In genomic region chr3:49668861-49669260, GRCh38 we compare ENCODE assay signal across 13 cellular contexts. TPM values are rescaled to one million over a fixed set of nuclear protein-coding genes. Genes with fewer than 3 reads are reported as not detected.
A peak's percentile ranks its signal among the peaks of the same experiment; 100 is the strongest.
DNase-seq lines count a peak whose midpoint lies in the region; ATAC-seq and TF ChIP-seq lines count a peak whose summit lies in the region.
"Had no signal": no experiment of that assay in that cellular context is flagged by ENCODE, and none has a peak within 500 bp of the region (broad histone marks: within the 10 kb centered on the region; RNA-seq: fewer than 3 reads in every experiment).

No MANE protein-coding gene starts in this region.

- intact Hi-C loops in thyroid gland (cut with DNase I) = loop anchor here (10.0 kb wide), 1 partner anchor 204 kb away; no protein-coding TSS in a partner anchor

- TF ChIP-seq CTCF in chondrocyte (IDR thresholded peaks at IDR 0.05) (no peak), thyroid gland (IDR thresholded peaks at IDR 0.05) (no peak)

- TF ChIP-seq POLR2A in thyroid gland (IDR thresholded peaks at IDR 0.05) = no peak

- H3K27me3 ChIP-seq in thyroid gland = no peaks in the 10 kb centered on the region
- H3K27me3 ChIP-seq: ascending aorta had no signal

- no peak for TF ChIP-seq RAD21 in Ishikawa (IDR thresholded peaks at IDR 0.05; ENCODE audit: low read depth)

- no peaks in the 10 kb centered on the region for H3K9me3 Mint-ChIP-seq in chondrocyte (ENCODE audit: low read depth)
- no peaks in the 10 kb centered on the region for H3K9me3 Mint-ChIP-seq in stimulated activated naive CD8-positive, alpha-beta T cell treated with anti-CD3 and anti-CD28 coated beads, Interleukin-15, amount 100 ng/mL, for 72 hours
- H3K9me3 Mint-ChIP-seq: activated CD8-positive, alpha-beta T cell treated with anti-CD3 and anti-CD28 coated beads for 36 hours; activated T-helper 2 cell treated with anti-CD3 and anti-CD28 coated beads, Interferon-gamma antibody, Interleukin-2, Interleukin-4, amounts not matched to agents 10 μg/mL and 5 μg/mL and 100 μg/mL, durations not matched to agents 14 hours and 24 hours and 36 hours; stimulated activated naive CD8-positive, alpha-beta T cell treated with anti-CD3 and anti-CD28 coated beads, Interleukin-15, Interleukin-2, amounts not matched to agents 100 ng/mL and 50 ng/mL, for 24 hours had no signal

- H3K4me1 Mint-ChIP-seq in chondrocyte (ENCODE audit: low read depth) = peaks cover 27% of the 10 kb centered on the region
- peaks cover 15% of the 10 kb centered on the region for H3K4me1 Mint-ChIP-seq in stimulated activated naive CD8-positive, alpha-beta T cell treated with anti-CD3 and anti-CD28 coated beads, Interleukin-15, amount 100 ng/mL, for 72 hours

- peak overlapping the region; percentile 2 for H3K27ac Mint-ChIP-seq in chondrocyte (ENCODE audit: unreplicated experiment)
- H3K27ac Mint-ChIP-seq in stimulated activated naive CD8-positive, alpha-beta T cell treated with anti-CD3 and anti-CD28 coated beads, Interleukin-15, amount 100 ng/mL, for 72 hours = no peak overlapping the region
- H3K27ac Mint-ChIP-seq: activated CD8-positive, alpha-beta T cell treated with anti-CD3 and anti-CD28 coated beads for 36 hours; activated T-helper 2 cell treated with anti-CD3 and anti-CD28 coated beads, Interferon-gamma antibody, Interleukin-2, Interleukin-4, amounts not matched to agents 10 μg/mL and 5 μg/mL and 100 μg/mL, durations not matched to agents 14 hours and 24 hours and 36 hours; CD4-positive, alpha-beta memory T cell; stimulated activated naive CD8-positive, alpha-beta T cell treated with anti-CD3 and anti-CD28 coated beads, Interleukin-15, Interleukin-2, amounts not matched to agents 100 ng/mL and 50 ng/mL, for 24 hours had no signal

- ATAC-seq in stimulated activated naive CD8-positive, alpha-beta T cell treated with anti-CD3 and anti-CD28 coated beads, Interleukin-15, amount 100 ng/mL, for 72 hours = no peak
- ATAC-seq: activated CD8-positive, alpha-beta T cell treated with anti-CD3 and anti-CD28 coated beads for 36 hours had no signal

- no peaks in the 10 kb centered on the region for H3K9me3 ChIP-seq in thyroid gland
- H3K9me3 ChIP-seq: ascending aorta, sigmoid colon had no signal

- H3K36me3 ChIP-seq in thyroid gland = no peaks in the 10 kb centered on the region
- H3K36me3 ChIP-seq: ascending aorta, sigmoid colon had no signal

- H3K27me3 Mint-ChIP-seq in chondrocyte (ENCODE audit: low read depth) = no peaks in the 10 kb centered on the region
- H3K27me3 Mint-ChIP-seq in stimulated activated naive CD8-positive, alpha-beta T cell treated with anti-CD3 and anti-CD28 coated beads, Interleukin-15, amount 100 ng/mL, for 72 hours = no peaks in the 10 kb centered on the region
- H3K27me3 Mint-ChIP-seq: activated CD8-positive, alpha-beta T cell treated with anti-CD3 and anti-CD28 coated beads for 36 hours; CD4-positive, alpha-beta memory T cell; stimulated activated naive CD8-positive, alpha-beta T cell treated with anti-CD3 and anti-CD28 coated beads, Interleukin-15, Interleukin-2, amounts not matched to agents 100 ng/mL and 50 ng/mL, for 24 hours had no signal

- H3K36me3 Mint-ChIP-seq in chondrocyte (ENCODE audit: low read depth) = no peaks in the 10 kb centered on the region

- H3K4me3 ChIP-seq in thyroid gland (replicated peaks in 1 of 3) = no peak overlapping the region
- H3K4me3 ChIP-seq: ascending aorta, sigmoid colon had no signal

- DNase-seq in chondrocyte (ENCODE audit: low spot score) (no peak), thyroid gland (peak; percentile 29 to 42), UCSD-AML1 (lab: John Stamatoyannopoulos, UW; ENCODE audit: unreplicated experiment) (no peak)
- DNase-seq in stimulated activated naive CD8-positive, alpha-beta T cell treated with anti-CD3 and anti-CD28 coated beads, Interleukin-15, amount 100 ng/mL, for 72 hours = no peak
- DNase-seq: activated CD8-positive, alpha-beta T cell treated with anti-CD3 and anti-CD28 coated beads for 36 hours; CD4-positive, alpha-beta memory T cell; sigmoid colon had no signal

- TF ChIP-seq EP300 in Ishikawa (IDR thresholded peaks at IDR 0.05; ENCODE audit: borderline replicate concordance) = 0 out of 2 replicates have a peak, but pooled peaks have one; percentile 31

- H3K27ac ChIP-seq in thyroid gland = no peak overlapping the region
- H3K27ac ChIP-seq: ascending aorta, sigmoid colon had no signal

- peaks cover 5 to 8% of the 10 kb centered on the region in 2 donors for H3K4me1 ChIP-seq in thyroid gland

- no peak overlapping the region for H3K4me3 Mint-ChIP-seq in chondrocyte (ENCODE audit: unreplicated experiment)
- H3K4me3 Mint-ChIP-seq in stimulated activated naive CD8-positive, alpha-beta T cell treated with anti-CD3 and anti-CD28 coated beads, Interleukin-15, amount 100 ng/mL, for 72 hours = no peak overlapping the region
- H3K4me3 Mint-ChIP-seq: activated CD8-positive, alpha-beta T cell treated with anti-CD3 and anti-CD28 coated beads for 36 hours; CD4-positive, alpha-beta memory T cell; stimulated activated naive CD8-positive, alpha-beta T cell treated with anti-CD3 and anti-CD28 coated beads, Interleukin-15, Interleukin-2, amounts not matched to agents 100 ng/mL and 50 ng/mL, for 24 hours had no signal

- WGBS in thyroid gland, 2 donors = 48 to 53% methylated on average over 5 of the region's 5 CpGs

TF ChIP-seq in Ishikawa, 13 proteins besides CTCF, POLR2A, EP300 and RAD21:
- TF ChIP-seq MAX (IDR thresholded peaks at IDR 0.05) (0 out of 2 replicates have a peak, but pooled peaks have one; percentile 18), REST (IDR thresholded peaks at IDR 0.05; ENCODE audit: low read depth) (no peak)
TF ChIP-seq in Ishikawa: peak in this region for 1.

RNA-seq across cellular contexts. Expression of gene APEH, which starts 5.3 kb away (rescaled TPM):
- total RNA-seq in chondrocyte = 64.5 to 72.0 TPM (median 69.8 TPM) in 3 replicates
- 100 to 1,000 TPM in 3 of 4 donors, 10 to 100 TPM in 1; 92.2 to 219 (median 185) TPM for total RNA-seq in thyroid gland

RNA-seq across cellular contexts. Expression of gene MST1, which starts 20.4 kb away (rescaled TPM):
- 17.6 to 24.4 TPM (median 19.1 TPM) in 3 replicates for total RNA-seq in chondrocyte
- total RNA-seq in thyroid gland = 10 to 100 TPM; 21.5 to 43.5 (median 40.7) TPM

RNA-seq across cellular contexts. Expression of gene RNF123, which starts 20.5 kb away (rescaled TPM):
- 40.1 to 46.2 TPM (median 41.4 TPM) in 3 replicates for total RNA-seq in chondrocyte
- total RNA-seq in thyroid gland = 10 to 100 TPM; 25.9 to 36.8 (median 33.5) TPM

RNA-seq across cellular contexts. Expression of gene AMIGO3, which starts 50.6 kb away (rescaled TPM):
- total RNA-seq in chondrocyte = 0.27 to 0.35 TPM in 2 of 3 replicates, not detected in the other
- total RNA-seq in thyroid gland = 1 to 10 TPM in 2 of 4 donors, under 1 TPM in 2; 0.40 to 2.8 (median 1.0) TPM
- total RNA-seq: activated T-helper 2 cell treated with anti-CD3 and anti-CD28 coated beads, Interferon-gamma antibody, Interleukin-2, Interleukin-4, amounts not matched to agents 10 μg/mL and 5 μg/mL and 100 μg/mL, durations not matched to agents 14 hours and 24 hours and 36 hours; CD4-positive, alpha-beta memory T cell; H4; mesenteric fat pad had no signal

RNA-seq across cellular contexts. Expression of gene GMPPB, which starts 54.9 kb away (rescaled TPM):
- total RNA-seq in chondrocyte = 27.6 to 50.2 TPM (median 28.4 TPM) in 3 replicates
- 10 to 100 TPM; 28.5 to 85.6 (median 57.7) TPM for total RNA-seq in thyroid gland

Comparison
In these comparisons a context has a peak if more than half of its experiments do, and no peak if none do; other contexts are left out.
1. DNase-seq: peak in thyroid gland (2 of 2); none in chondrocyte (single experiment), UCSD-AML1 (single experiment) and stimulated activated naive CD8-positive, alpha-beta T cell treated with anti-CD3 and anti-CD28 coated beads, Interleukin-15, amount 100 ng/mL, for 72 hours (0 of 2).